Comparison of ENCODE assay signal across 9 cellular contexts in the genomic region with DNA sequence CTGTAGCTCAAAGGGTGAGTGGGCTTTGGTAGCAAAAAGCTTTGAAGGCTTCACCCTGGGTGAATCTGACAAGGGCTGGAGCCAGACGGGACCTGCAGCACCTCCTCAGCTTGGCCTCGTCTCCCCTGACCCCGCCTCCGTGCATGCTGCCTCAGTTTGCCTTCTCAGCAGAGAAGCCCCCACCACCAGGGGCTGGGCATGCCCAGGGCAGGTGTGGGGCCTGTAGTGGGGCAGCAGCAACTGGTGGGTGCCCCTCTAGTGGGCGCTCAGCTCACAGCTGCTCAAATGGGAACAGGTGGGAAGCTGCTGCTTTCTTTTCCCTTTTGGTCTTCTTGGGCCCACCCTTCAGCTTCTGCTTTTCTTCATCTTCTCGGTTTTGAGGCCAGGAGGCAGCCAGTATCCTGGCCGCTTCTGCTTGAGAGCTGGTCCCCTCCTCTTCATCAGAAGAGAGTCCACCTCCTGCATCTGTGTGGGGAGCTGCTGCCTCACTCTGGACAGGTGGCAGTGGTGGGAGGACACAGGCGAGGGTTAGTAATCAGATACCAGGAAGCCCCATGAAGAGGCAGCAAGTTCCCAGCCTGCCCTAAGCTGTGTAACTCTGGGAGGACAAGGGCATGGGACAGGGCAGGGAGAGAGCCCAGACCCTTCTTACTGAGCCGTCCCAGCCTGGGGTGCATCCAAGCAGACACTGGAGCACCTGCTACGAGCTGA. TPM values are rescaled to one million over a fixed set of nuclear protein-coding genes. Genes with fewer than 3 reads are reported as not detected.
DNase-seq lines count a peak whose midpoint lies in the region; ATAC-seq and TF ChIP-seq lines count a peak whose summit lies in the region.
"Had no signal": no experiment of that assay in that cellular context is flagged by ENCODE, and none has a peak within 500 bp of the region (broad histone marks: within the 10 kb centered on the region; RNA-seq: fewer than 3 reads in every experiment).

No MANE protein-coding gene starts in this region.

- H3K27ac ChIP-seq in CD4-positive, CD25-positive, alpha-beta regulatory T cell (ENCODE audit: insufficient read depth, low read length, poor library complexity, severe bottlenecking) = peak overlapping the region; percentile 99
- no peak overlapping the region for H3K27ac ChIP-seq in OCI-LY1 (ENCODE audit: low read depth, low read length, poor library complexity, severe bottlenecking)
- peak overlapping the region; percentile 99 for H3K27ac ChIP-seq in effector memory CD4-positive, alpha-beta T cell (ENCODE audit: insufficient read depth, low read length, poor library complexity, severe bottlenecking)

- CTCF ChIA-PET in HEK293T (lab: Yijun Ruan, JAX) = interaction anchor here (0.6 to 1.6 kb wide), 2 partner anchors 70 to 249 kb away, joined by 4 to 6 read pairs; no protein-coding TSS in a partner anchor

- peaks cover 0 to 1% (median 0%) of the 10 kb centered on the region in 7 donors for H3K9me3 Mint-ChIP-seq in CD4-positive, CD25-positive, alpha-beta regulatory T cell
- H3K9me3 Mint-ChIP-seq in osteocyte (ENCODE audit: unreplicated experiment) = no peaks in the 10 kb centered on the region

- H3K9ac ChIP-seq in OCI-LY1 (ENCODE audit: low read length) = no peak overlapping the region

- ATAC-seq in CD4-positive, CD25-positive, alpha-beta regulatory T cell (ENCODE audit: low read depth in 2 of 2) = no peak
- no peak for ATAC-seq in HG02759 (IDR thresholded peaks at IDR 0.05; ENCODE audit: unreplicated experiment)

- no peak overlapping the region for H2AFZ ChIP-seq in OCI-LY1 (ENCODE audit: low read length)

- H3K79me2 ChIP-seq in OCI-LY1 (ENCODE audit: insufficient read depth, low read length) = no peaks in the 10 kb centered on the region

- H3K4me1 ChIP-seq in CD4-positive, CD25-positive, alpha-beta regulatory T cell (ENCODE audit: control insufficient read depth, insufficient read depth, low read length, poor library complexity, severe bottlenecking) = peaks cover 53% of the 10 kb centered on the region
- H3K4me1 ChIP-seq in OCI-LY1 (ENCODE audit: insufficient read depth, low read length, severe bottlenecking) = peaks cover 12% of the 10 kb centered on the region
- H3K4me1 ChIP-seq in effector memory CD4-positive, alpha-beta T cell (ENCODE audit: control insufficient read depth, insufficient read depth, low read length, poor library complexity, severe bottlenecking) = peaks cover 45% of the 10 kb centered on the region

- TF ChIP-seq CTCF in OCI-LY1 (IDR thresholded peaks at IDR 0.05; ENCODE audit: low read length) = peak; percentile 6; the same call in 1 of the 2 replicates
- TF ChIP-seq CTCF in osteocyte (IDR thresholded peaks at IDR 0.05) = no peak

- no peaks in the 10 kb centered on the region for H4K20me1 ChIP-seq in OCI-LY1 (ENCODE audit: insufficient read depth, low read length)

- no peaks in the 10 kb centered on the region for H3K9me2 ChIP-seq in OCI-LY1 (ENCODE audit: low read depth, low read length)

- no peaks in the 10 kb centered on the region for H3K27me3 ChIP-seq in CD4-positive, CD25-positive, alpha-beta regulatory T cell (ENCODE audit: control insufficient read depth, insufficient read depth, low read length)
- no peaks in the 10 kb centered on the region for H3K27me3 ChIP-seq in OCI-LY1 (ENCODE audit: insufficient read depth, low read length)
- no peaks in the 10 kb centered on the region for H3K27me3 ChIP-seq in effector memory CD4-positive, alpha-beta T cell (replicated peaks; ENCODE audit: control insufficient read depth, insufficient read depth, low read length, poor library complexity, severe bottlenecking)

- H3K9me3 ChIP-seq in CD4-positive, CD25-positive, alpha-beta regulatory T cell (ENCODE audit: control insufficient read depth in 2 of 2, low read length in 2 of 2) = no peaks in the 10 kb centered on the region
- H3K9me3 ChIP-seq in OCI-LY1 (ENCODE audit: low read length) = no peaks in the 10 kb centered on the region
- no peaks in the 10 kb centered on the region for H3K9me3 ChIP-seq in effector memory CD4-positive, alpha-beta T cell (ENCODE audit: control insufficient read depth, low read length)

- peaks cover 23 to 54% (median 38%) of the 10 kb centered on the region in 4 donors for H3K4me1 Mint-ChIP-seq in CD4-positive, CD25-positive, alpha-beta regulatory T cell
- peaks cover 42% of the 10 kb centered on the region for H3K4me1 Mint-ChIP-seq in osteocyte (ENCODE audit: unreplicated experiment)

- H3K27ac Mint-ChIP-seq in CD4-positive, CD25-positive, alpha-beta regulatory T cell = peak overlapping the region; percentile 87 to 98 (median 98)
- H3K27ac Mint-ChIP-seq in osteocyte (ENCODE audit: unreplicated experiment) = peak overlapping the region; percentile 100

- H3K4me3 ChIP-seq in CD4-positive, CD25-positive, alpha-beta regulatory T cell (ENCODE audit: low read depth, low read length) = peak overlapping the region; percentile 69
- H3K4me3 ChIP-seq in OCI-LY1 (ENCODE audit: low read depth, low read length, poor library complexity, severe bottlenecking) = no peak overlapping the region
- H3K4me3 ChIP-seq in effector memory CD4-positive, alpha-beta T cell (ENCODE audit: insufficient read depth, low read depth, low read length, poor library complexity, severe bottlenecking) = no peak overlapping the region

- DNase-seq in CD4-positive, CD25-positive, alpha-beta regulatory T cell = no peak
- no peak for DNase-seq in effector memory CD4-positive, alpha-beta T cell
- DNase-seq in osteocyte (ENCODE audit: extremely low spot score, unreplicated experiment) (no peak), NCI-H2029 (lab: John Stamatoyannopoulos, UW) (no peak), HEK293T (ENCODE audit: extremely low spot score) (no peak), midbrain (lab: John Stamatoyannopoulos, UW) (no peak)
- DNase-seq: NCI-H146 had no signal

- H3K36me3 Mint-ChIP-seq in CD4-positive, CD25-positive, alpha-beta regulatory T cell = peaks cover 37% of the 10 kb centered on the region
- peaks cover 22% of the 10 kb centered on the region for H3K36me3 Mint-ChIP-seq in osteocyte (ENCODE audit: unreplicated experiment)

- H3K4me2 ChIP-seq in OCI-LY1 (ENCODE audit: low read length) = no peak overlapping the region

- POLR2A ChIA-PET in HEK293T (lab: Yijun Ruan, JAX) = interaction anchor here (0.9 to 1.8 kb wide), 2 partner anchors 21 to 33 kb away, joined by 4 read pairs; partner anchors contain the start of genes CHCHD4, LSM3, TMEM43 and XPC

- H3F3A ChIP-seq in OCI-LY1 (ENCODE audit: insufficient read depth, low read length) = no peaks in the 10 kb centered on the region

- no peaks in the 10 kb centered on the region for H3K27me3 Mint-ChIP-seq in CD4-positive, CD25-positive, alpha-beta regulatory T cell
- H3K27me3 Mint-ChIP-seq in osteocyte (ENCODE audit: unreplicated experiment) = no peaks in the 10 kb centered on the region

- no peak overlapping the region for H3K4me3 Mint-ChIP-seq in CD4-positive, CD25-positive, alpha-beta regulatory T cell
- no peak overlapping the region for H3K4me3 Mint-ChIP-seq in osteocyte (ENCODE audit: unreplicated experiment)

- peaks cover 40% of the 10 kb centered on the region for H3K36me3 ChIP-seq in CD4-positive, CD25-positive, alpha-beta regulatory T cell (ENCODE audit: control insufficient read depth, insufficient read depth, low read length)
- peaks cover 20% of the 10 kb centered on the region; the same call in 1 of the 2 replicates for H3K36me3 ChIP-seq in OCI-LY1 (ENCODE audit: insufficient read depth, low read length)
- H3K36me3 ChIP-seq in effector memory CD4-positive, alpha-beta T cell (ENCODE audit: control insufficient read depth, insufficient read depth, low read length) = peaks cover 39% of the 10 kb centered on the region

TF ChIP-seq in HEK293T, 16 proteins besides CTCF, POLR2A, EP300 and RAD21:
- TF ChIP-seq LEF1 (IDR thresholded peaks at IDR 0.05; ENCODE audit: borderline replicate concordance) = no peak

RNA-seq across cellular contexts. Expression of gene TMEM43, which starts 21.0 kb away (rescaled TPM):
- total RNA-seq in CD4-positive, CD25-positive, alpha-beta regulatory T cell = 50.2 TPM
- polyA plus RNA-seq in CD4-positive, CD25-positive, alpha-beta regulatory T cell = 10 to 100 TPM; 73.7 to 81.0 (median 76.3) TPM
- total RNA-seq in osteocyte = 73.3 and 76.5 TPM in 2 replicates

RNA-seq across cellular contexts. Expression of gene CHCHD4, which starts 21.2 kb away (rescaled TPM):
- 3.6 TPM for total RNA-seq in CD4-positive, CD25-positive, alpha-beta regulatory T cell
- 10 to 100 TPM; 10.3 to 21.1 (median 16.5) TPM for polyA plus RNA-seq in CD4-positive, CD25-positive, alpha-beta regulatory T cell
- 7.2 and 7.9 TPM in 2 replicates for total RNA-seq in osteocyte

RNA-seq across cellular contexts. Expression of gene XPC, which starts 32.6 kb away (rescaled TPM):
- 75.5 TPM for total RNA-seq in CD4-positive, CD25-positive, alpha-beta regulatory T cell
- 10 to 100 TPM; 31.3 to 42.7 (median 36.9) TPM for polyA plus RNA-seq in CD4-positive, CD25-positive, alpha-beta regulatory T cell
- 39.4 and 41.5 TPM in 2 replicates for total RNA-seq in osteocyte

RNA-seq across cellular contexts. Expression of gene LSM3, which starts 32.8 kb away (rescaled TPM):
- total RNA-seq in CD4-positive, CD25-positive, alpha-beta regulatory T cell = 6.6 TPM
- polyA plus RNA-seq in CD4-positive, CD25-positive, alpha-beta regulatory T cell = 10 to 100 TPM; 19.1 to 25.7 (median 22.9) TPM
- 9.9 and 10.0 TPM in 2 replicates for total RNA-seq in osteocyte
